1 cellular context compared by ENCODE assay signal in the genomic region with DNA sequence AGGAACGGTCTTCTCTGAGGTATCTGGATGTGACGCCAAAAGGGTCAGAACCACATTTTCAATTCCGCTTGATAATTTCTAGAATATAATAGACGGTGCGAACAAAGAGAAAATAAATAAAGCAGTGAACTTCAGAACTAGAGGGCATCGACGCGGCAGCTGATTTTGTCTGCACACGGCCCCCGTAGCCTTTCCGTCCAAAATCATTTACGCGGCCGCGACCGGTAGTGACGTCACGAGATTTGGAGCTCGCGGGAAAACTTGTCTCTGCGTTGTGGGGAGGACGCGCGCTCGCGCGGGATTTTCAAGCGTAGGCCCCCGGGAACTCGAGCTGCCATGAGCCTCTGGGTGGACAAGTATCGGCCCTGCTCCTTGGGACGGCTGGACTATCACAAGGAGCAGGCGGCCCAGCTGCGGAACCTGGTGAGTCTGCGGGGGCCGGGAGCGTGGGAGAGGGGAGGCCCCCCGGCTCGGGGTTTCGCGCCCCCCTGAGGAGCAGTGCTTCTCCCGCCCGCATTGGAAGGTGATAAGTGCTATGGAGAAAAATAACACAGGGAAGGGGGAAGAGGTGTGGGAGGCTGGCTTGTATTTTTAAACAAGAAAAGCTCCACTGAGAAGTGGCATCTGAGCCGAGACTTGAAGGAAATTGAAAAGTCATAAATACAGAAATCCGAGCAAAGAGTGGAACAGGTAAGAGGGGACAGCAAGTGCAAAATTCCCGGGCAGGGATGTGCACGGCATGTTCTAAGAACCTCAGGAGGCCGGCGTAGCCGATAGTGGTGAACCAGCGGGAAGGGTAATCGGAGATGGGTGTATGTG.
TF ChIP-seq lines count a peak whose summit lies in the region.

Gene RFC3 (plus strand): TSS at position 307 of the 819 bp plus-strand sequence. CDS start 30 bp downstream, at position 337.

TF ChIP-seq in K562, 482 proteins besides CTCF, POLR2A, EP300 and RAD21 (continued from another document):
- no peak for TF ChIP-seq ZNF318 (IDR thresholded peaks at IDR 0.05; ENCODE audit: borderline replicate concordance in 1 of 2, low read depth in 1 of 2)
- no peak for TF ChIP-seq ETV6 (IDR thresholded peaks at IDR 0.05; ENCODE audit: borderline replicate concordance in 1 of 2, low read depth in 2 of 2, low read length in 1 of 2)
- no peak for TF ChIP-seq ETV6 (CRISPR knock-in tag; IDR thresholded peaks at IDR 0.05; ENCODE audit: borderline replicate concordance)
- TF ChIP-seq TAF1 (IDR thresholded peaks at IDR 0.05; ENCODE audit: control insufficient read depth, extremely low read depth, insufficient read depth, low read length, severe bottlenecking), result peak; percentile 58
- peak; percentile 79 for TF ChIP-seq POU5F1 (IDR thresholded peaks at IDR 0.05; ENCODE audit: borderline replicate concordance, low read depth, low read length, partially characterized antibody)
- no peak for TF ChIP-seq ZNF384 (IDR thresholded peaks at IDR 0.05; ENCODE audit: low read depth, low read length)
- TF ChIP-seq ESRRB (CRISPR knock-in tag; IDR thresholded peaks at IDR 0.05; ENCODE audit: borderline replicate concordance), result no peak
- TF ChIP-seq XRCC5 (IDR thresholded peaks at IDR 0.05; ENCODE audit: low read depth, low read length), result 0 out of 2 replicates have a peak, but pooled peaks have one; percentile 23
- peak; percentile 61 for TF ChIP-seq MYC (IDR thresholded peaks at IDR 0.05; ENCODE audit: low read depth, low read length)
- no peak for TF ChIP-seq MYC (CRISPR knock-in tag; IDR thresholded peaks at IDR 0.05; ENCODE audit: borderline replicate concordance, low read depth)
- peak; percentile 95 for TF ChIP-seq POLR2G (IDR thresholded peaks at IDR 0.05; ENCODE audit: low read depth, low read length)
- no peak for TF ChIP-seq SRSF1 (IDR thresholded peaks at IDR 0.05; ENCODE audit: low read depth, low read length)
- TF ChIP-seq, protein P1, sequence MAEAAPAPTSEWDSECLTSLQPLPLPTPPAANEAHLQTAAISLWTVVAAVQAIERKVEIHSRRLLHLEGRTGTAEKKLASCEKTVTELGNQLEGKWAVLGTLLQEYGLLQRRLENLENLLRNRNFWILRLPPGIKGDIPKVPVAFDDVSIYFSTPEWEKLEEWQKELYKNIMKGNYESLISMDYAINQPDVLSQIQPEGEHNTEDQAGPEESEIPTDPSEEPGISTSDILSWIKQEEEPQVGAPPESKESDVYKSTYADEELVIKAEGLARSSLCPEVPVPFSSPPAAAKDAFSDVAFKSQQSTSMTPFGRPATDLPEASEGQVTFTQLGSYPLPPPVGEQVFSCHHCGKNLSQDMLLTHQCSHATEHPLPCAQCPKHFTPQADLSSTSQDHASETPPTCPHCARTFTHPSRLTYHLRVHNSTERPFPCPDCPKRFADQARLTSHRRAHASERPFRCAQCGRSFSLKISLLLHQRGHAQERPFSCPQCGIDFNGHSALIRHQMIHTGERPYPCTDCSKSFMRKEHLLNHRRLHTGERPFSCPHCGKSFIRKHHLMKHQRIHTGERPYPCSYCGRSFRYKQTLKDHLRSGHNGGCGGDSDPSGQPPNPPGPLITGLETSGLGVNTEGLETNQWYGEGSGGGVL (CRISPR knock-in tag; IDR thresholded peaks at IDR 0.05), result no peak
- TF ChIP-seq BACH1 (tag; IDR thresholded peaks at IDR 0.05), result no peak
- TF ChIP-seq ELF1 (tag; IDR thresholded peaks at IDR 0.05), result no peak
- TF ChIP-seq, protein P2, sequence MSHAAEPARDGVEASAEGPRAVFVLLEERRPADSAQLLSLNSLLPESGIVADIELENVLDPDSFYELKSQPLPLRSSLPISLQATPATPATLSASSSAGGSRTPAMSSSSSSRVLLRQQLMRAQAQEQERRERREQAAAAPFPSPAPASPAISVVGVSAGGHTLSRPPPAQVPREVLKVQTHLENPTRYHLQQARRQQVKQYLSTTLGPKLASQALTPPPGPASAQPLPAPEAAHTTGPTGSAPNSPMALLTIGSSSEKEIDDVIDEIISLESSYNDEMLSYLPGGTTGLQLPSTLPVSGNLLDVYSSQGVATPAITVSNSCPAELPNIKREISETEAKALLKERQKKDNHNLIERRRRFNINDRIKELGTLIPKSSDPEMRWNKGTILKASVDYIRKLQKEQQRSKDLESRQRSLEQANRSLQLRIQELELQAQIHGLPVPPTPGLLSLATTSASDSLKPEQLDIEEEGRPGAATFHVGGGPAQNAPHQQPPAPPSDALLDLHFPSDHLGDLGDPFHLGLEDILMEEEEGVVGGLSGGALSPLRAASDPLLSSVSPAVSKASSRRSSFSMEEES (CRISPR knock-in tag; IDR thresholded peaks at IDR 0.05), result no peak
- TF ChIP-seq ESRRA (IDR thresholded peaks at IDR 0.05; ENCODE audit: borderline replicate concordance, low read depth), result peak; percentile 24; the same call in 1 of the 2 replicates
- TF ChIP-seq ATF7 (IDR thresholded peaks at IDR 0.05), result peak; percentile 95
- TF ChIP-seq BRCA1 (IDR thresholded peaks at IDR 0.05), result no peak
- TF ChIP-seq BRCA1 (CRISPR knock-in tag; IDR thresholded peaks at IDR 0.05), result no peak
- TF ChIP-seq, protein P3, sequence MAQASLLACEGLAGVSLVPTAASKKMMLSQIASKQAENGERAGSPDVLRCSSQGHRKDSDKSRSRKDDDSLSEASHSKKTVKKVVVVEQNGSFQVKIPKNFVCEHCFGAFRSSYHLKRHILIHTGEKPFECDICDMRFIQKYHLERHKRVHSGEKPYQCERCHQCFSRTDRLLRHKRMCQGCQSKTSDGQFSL (CRISPR knock-in tag; IDR thresholded peaks at IDR 0.05), result no peak
- TF ChIP-seq, protein P3 (tag; IDR thresholded peaks at IDR 0.05), result no peak
- no peak for TF ChIP-seq UBTF (IDR thresholded peaks at IDR 0.05; ENCODE audit: borderline replicate concordance in 1 of 2, low read depth in 2 of 2, low read length in 2 of 2)
- TF ChIP-seq YY1 (IDR thresholded peaks at IDR 0.05; ENCODE audit: borderline replicate concordance in 1 of 3, control insufficient read depth in 1 of 3, extremely low read depth in 1 of 3, insufficient read depth in 3 of 3, insufficient read length in 1 of 3, insufficient replicate concordance in 2 of 3, low read depth in 1 of 3, low read length in 2 of 3), result peak in 2 of 3 experiments; percentile 24 to 70
- TF ChIP-seq DEAF1 (CRISPR knock-in tag; IDR thresholded peaks at IDR 0.05), result no peak
